Comparison of ENCODE assay signal across 8 cellular contexts in the genomic region with DNA sequence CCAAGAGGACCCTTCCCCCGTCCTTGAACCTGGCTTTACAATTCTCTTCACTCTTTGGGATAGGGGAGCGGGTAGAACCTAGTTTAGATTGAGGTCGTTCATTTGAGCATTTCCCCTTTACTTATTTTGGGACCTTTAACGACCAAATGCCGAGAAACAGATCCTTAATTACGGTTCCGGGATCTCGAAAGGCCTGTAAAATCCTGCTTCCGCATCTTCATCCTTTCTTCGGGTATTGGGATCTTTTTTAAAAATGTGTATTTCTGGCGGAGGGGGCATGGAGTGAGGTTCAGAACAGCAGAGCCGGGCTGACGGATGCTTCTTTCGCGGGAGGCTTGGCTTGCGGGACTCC. TPM values are rescaled to one million over a fixed set of nuclear protein-coding genes. Genes with fewer than 3 reads are reported as not detected.
DNase-seq lines count a peak whose midpoint lies in the region; ATAC-seq and TF ChIP-seq lines count a peak whose summit lies in the region.

No MANE protein-coding gene starts in this region.

- DNase-seq in stimulated activated naive CD8-positive, alpha-beta T cell treated with anti-CD3 and anti-CD28 coated beads, Interleukin-15, Interleukin-2, amounts not matched to agents 100 U/mL and 50 U/mL, for 24 hours = no peak
- DNase-seq in brain pericyte (ENCODE audit: low read depth, low spot score) (peak; percentile 8), mucosa of descending colon (no peak), GM19238 (ENCODE audit: insufficient read length, low spot score) (no peak), UCSD-AML1 (lab: John Stamatoyannopoulos, UW; ENCODE audit: unreplicated experiment) (no peak)

- H3K9me3 Mint-ChIP-seq in stimulated activated naive CD8-positive, alpha-beta T cell treated with anti-CD3 and anti-CD28 coated beads, Interleukin-15, Interleukin-2, amounts not matched to agents 100 ng/mL and 50 ng/mL, for 24 hours = peaks cover 3% of the 10 kb centered on the region

- peaks cover 7% of the 10 kb centered on the region for H3K36me3 Mint-ChIP-seq in stimulated activated naive CD8-positive, alpha-beta T cell treated with anti-CD3 and anti-CD28 coated beads, Interleukin-15, Interleukin-2, amounts not matched to agents 100 ng/mL and 50 ng/mL, for 24 hours (ENCODE audit: low read depth)

- TF ChIP-seq CTCF in mucosa of descending colon (IDR thresholded peaks at IDR 0.05) = no peak

- H3K27ac Mint-ChIP-seq in stimulated activated naive CD8-positive, alpha-beta T cell treated with anti-CD3 and anti-CD28 coated beads, Interleukin-15, Interleukin-2, amounts not matched to agents 100 ng/mL and 50 ng/mL, for 24 hours = peak overlapping the region; percentile 98

- H3K4me3 ChIP-seq in mucosa of descending colon = peak overlapping the region; percentile 95

- no peaks in the 10 kb centered on the region for H3K27me3 Mint-ChIP-seq in stimulated activated naive CD8-positive, alpha-beta T cell treated with anti-CD3 and anti-CD28 coated beads, Interleukin-15, Interleukin-2, amounts not matched to agents 100 ng/mL and 50 ng/mL, for 24 hours

- peaks cover 30% of the 10 kb centered on the region for H3K4me1 Mint-ChIP-seq in stimulated activated naive CD8-positive, alpha-beta T cell treated with anti-CD3 and anti-CD28 coated beads, Interleukin-15, Interleukin-2, amounts not matched to agents 100 ng/mL and 50 ng/mL, for 24 hours (ENCODE audit: low read depth)

- H3K4me1 ChIP-seq in mucosa of descending colon (ENCODE audit: low read depth) = peaks cover 16% of the 10 kb centered on the region

- H3K36me3 ChIP-seq in mucosa of descending colon (ENCODE audit: low read depth) = no peaks in the 10 kb centered on the region

- ATAC-seq in stimulated activated naive CD8-positive, alpha-beta T cell treated with anti-CD3 and anti-CD28 coated beads, Interleukin-15, Interleukin-2, amounts not matched to agents 100 U/mL and 50 U/mL, for 24 hours = no peak
- ATAC-seq in mucosa of descending colon (no peak), GM19328 (IDR thresholded peaks at IDR 0.05; ENCODE audit: unreplicated experiment) (no peak), GM21786 (IDR thresholded peaks at IDR 0.05; ENCODE audit: unreplicated experiment) (no peak)

- no peaks in the 10 kb centered on the region for H3K9me3 ChIP-seq in mucosa of descending colon

- intact Hi-C loops in mucosa of descending colon (cut with DNase I, micrococcal nuclease) = loop anchor here in 1 of 2 donors (10.0 kb wide), 1 partner anchor 68 kb away; no protein-coding TSS in a partner anchor

- H3K4me3 Mint-ChIP-seq in stimulated activated naive CD8-positive, alpha-beta T cell treated with anti-CD3 and anti-CD28 coated beads, Interleukin-15, Interleukin-2, amounts not matched to agents 100 ng/mL and 50 ng/mL, for 24 hours = peak overlapping the region; percentile 91

RNA-seq across cellular contexts. Expression of a gene that starts 0.4 kb away (rescaled TPM):
- total RNA-seq in mucosa of descending colon = 100 to 1,000 TPM in 1 of 3 donors, 10 to 100 TPM in 2; 67.0 to 254 (median 69.7) TPM
